11 cellular contexts compared by ENCODE assay signal in the genomic region with DNA sequence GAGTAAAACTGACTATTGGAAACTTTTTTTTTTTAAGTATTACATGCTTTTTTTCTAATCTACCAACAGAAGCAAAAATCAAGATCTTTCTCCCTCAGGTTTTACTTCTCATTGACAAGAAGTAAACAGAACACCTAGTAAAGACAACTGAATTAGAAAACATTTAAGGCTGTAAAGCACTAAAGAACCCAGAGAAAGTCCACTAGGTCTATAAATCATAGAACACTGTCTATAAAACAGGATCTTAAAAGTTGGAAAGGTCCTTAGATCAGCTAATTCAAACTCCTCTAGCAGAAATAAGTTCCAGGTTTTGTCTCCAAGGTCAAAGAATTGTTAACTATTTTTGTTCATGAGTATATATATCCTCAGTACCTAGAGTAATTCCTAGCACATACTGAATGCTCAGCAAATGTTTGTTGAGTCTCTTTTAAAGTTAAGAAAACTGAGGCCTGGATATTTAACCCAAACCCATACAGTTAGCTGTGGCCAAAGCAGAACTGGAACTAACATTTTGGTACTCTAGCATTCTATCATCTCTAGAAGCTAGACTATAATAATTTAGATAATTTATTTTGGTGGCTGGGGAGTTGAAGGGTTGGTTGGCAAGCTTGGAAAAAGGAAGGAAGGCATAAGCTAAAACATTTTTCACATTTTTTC. TPM values are rescaled to one million over a fixed set of nuclear protein-coding genes. Genes with fewer than 3 reads are reported as not detected.
DNase-seq lines count a peak whose midpoint lies in the region; ATAC-seq and TF ChIP-seq lines count a peak whose summit lies in the region.
"Had no signal": no experiment of that assay in that cellular context is flagged by ENCODE, and none has a peak within 500 bp of the region (broad histone marks: within the 10 kb centered on the region; RNA-seq: fewer than 3 reads in every experiment).

No MANE protein-coding gene starts in this region.

- no peak overlapping the region for H2AFZ ChIP-seq in SK-N-SH (ENCODE audit: low read depth)
- no peak overlapping the region for H2AFZ ChIP-seq in hepatocyte
- H2AFZ ChIP-seq: neural progenitor cell had no signal

- H3K36me3 Mint-ChIP-seq in T-helper 17 cell (ENCODE audit: low read depth) = peaks cover 6% of the 10 kb centered on the region
- peaks cover 26% of the 10 kb centered on the region for H3K36me3 Mint-ChIP-seq in stimulated activated effector memory CD8-positive, alpha-beta T cell treated with anti-CD3 and anti-CD28 coated beads, Interleukin-12 subunit alpha, Interleukin-12 subunit beta, amount 100 ng/mL, for 72 hours
- H3K36me3 Mint-ChIP-seq: neural progenitor cell had no signal

- peak overlapping the region; percentile 85; the same call in 1 of the 2 replicates for H3K9ac ChIP-seq in SK-N-SH
- H3K9ac ChIP-seq: neural progenitor cell had no signal

- H4K20me1 ChIP-seq in SK-N-SH (ENCODE audit: insufficient read depth) = peaks cover 56% of the 10 kb centered on the region
- peaks cover 23% of the 10 kb centered on the region for H4K20me1 ChIP-seq in hepatocyte (ENCODE audit: insufficient read depth, poor library complexity, severe bottlenecking)

- TF ChIP-seq RAD21 in SK-N-SH (IDR thresholded peaks at IDR 0.05; ENCODE audit: low read length) = no peak

- H3K27ac Mint-ChIP-seq in T-helper 17 cell = peak overlapping the region; percentile 98
- H3K27ac Mint-ChIP-seq in stimulated activated effector memory CD8-positive, alpha-beta T cell treated with anti-CD3 and anti-CD28 coated beads, Interleukin-12 subunit alpha, Interleukin-12 subunit beta, amount 100 ng/mL, for 72 hours = peak overlapping the region; percentile 93
- H3K27ac Mint-ChIP-seq: neural progenitor cell had no signal

- H3K4me2 ChIP-seq in SK-N-SH (peak overlapping the region; percentile 95), hepatocyte (peak overlapping the region; percentile 96)
- H3K4me2 ChIP-seq: neural progenitor cell had no signal

- H3K36me3 ChIP-seq in SK-N-SH (replicated peaks in 1 of 2; ENCODE audit: control insufficient read depth in 1 of 2, insufficient read depth in 2 of 2, low read length in 1 of 2) = no peaks in the 10 kb centered on the region
- H3K36me3 ChIP-seq in hepatocyte (replicated peaks; ENCODE audit: insufficient read depth, low read depth) = no peaks in the 10 kb centered on the region
- H3K36me3 ChIP-seq: neural progenitor cell had no signal

- TF ChIP-seq CTCF in SK-N-SH (IDR thresholded peaks at IDR 0.05) (no peak), hepatocyte (IDR thresholded peaks at IDR 0.05; ENCODE audit: poor library complexity) (no peak)

- no peaks in the 10 kb centered on the region for H3K27me3 ChIP-seq in SK-N-SH (ENCODE audit: insufficient read depth)
- no peaks in the 10 kb centered on the region for H3K27me3 ChIP-seq in hepatocyte
- H3K27me3 ChIP-seq: neural progenitor cell had no signal

- H3K9me3 Mint-ChIP-seq in stimulated activated effector memory CD8-positive, alpha-beta T cell treated with anti-CD3 and anti-CD28 coated beads, Interleukin-12 subunit alpha, Interleukin-12 subunit beta, amount 100 ng/mL, for 72 hours = no peaks in the 10 kb centered on the region
- H3K9me3 Mint-ChIP-seq: neural progenitor cell had no signal

- peak overlapping the region; percentile 63 for H3K4me3 Mint-ChIP-seq in T-helper 17 cell
- H3K4me3 Mint-ChIP-seq in stimulated activated effector memory CD8-positive, alpha-beta T cell treated with anti-CD3 and anti-CD28 coated beads, Interleukin-12 subunit alpha, Interleukin-12 subunit beta, amount 100 ng/mL, for 72 hours = peak overlapping the region; percentile 84

- CTCF ChIA-PET in SK-N-SH (lab: Yijun Ruan, JAX) = interaction anchor here (1.3 kb wide), 1 partner anchor 12 kb away, joined by 3 read pairs; no protein-coding TSS in a partner anchor

- H3K4me3 ChIP-seq in SK-N-SH (ENCODE audit: low read depth in 2 of 2, low read length in 1 of 2) (peak overlapping the region in 1 of 2 experiments; percentile 81; a peak in 1 of 4 replicates), hepatocyte (no peak overlapping the region)
- H3K4me3 ChIP-seq: neural progenitor cell had no signal

- H3K9me3 ChIP-seq in SK-N-SH (no peaks in the 10 kb centered on the region), T-helper 17 cell (ENCODE audit: control insufficient read depth, low read length, poor library complexity, severe bottlenecking) (no peaks in the 10 kb centered on the region), hepatocyte (ENCODE audit: low read depth) (no peaks in the 10 kb centered on the region)

- no peaks in the 10 kb centered on the region for H3K27me3 Mint-ChIP-seq in T-helper 17 cell

- H3F3A ChIP-seq in SK-N-SH (replicated peaks; ENCODE audit: insufficient read depth) = peaks cover 9% of the 10 kb centered on the region

- peaks cover 76% of the 10 kb centered on the region for H3K79me2 ChIP-seq in SK-N-SH (ENCODE audit: insufficient read depth)
- H3K79me2 ChIP-seq in hepatocyte = peaks cover 69% of the 10 kb centered on the region

- DNase-seq in SK-N-SH = no peak
- no peak for DNase-seq in T-helper 17 cell
- DNase-seq in hepatocyte (ENCODE audit: low spot score) = no peak
- no peak for DNase-seq in stimulated activated effector memory CD8-positive, alpha-beta T cell treated with anti-CD3 and anti-CD28 coated beads, Interleukin-12 subunit alpha, Interleukin-12 subunit beta, amount 100 ng/mL, for 72 hours (ENCODE audit: low spot score in 2 of 2)
- no peak for DNase-seq in AML-193 (lab: John Stamatoyannopoulos, UW)
- no peak for DNase-seq in COLO668 (lab: John Stamatoyannopoulos, UW; ENCODE audit: unreplicated experiment)
- DNase-seq: GF-D8, NCI-H510A treated with DMSO at 0.1 percent for 48 hours had no signal

- H3K27ac ChIP-seq in SK-N-SH (ENCODE audit: low read depth in 2 of 2, low read length in 1 of 2) = peak overlapping the region in 1 of 2 experiments; percentile 69; a peak in 2 of 4 replicates
- H3K27ac ChIP-seq in hepatocyte = no peak overlapping the region
- H3K27ac ChIP-seq: neural progenitor cell had no signal

- POLR2A ChIA-PET in SK-N-SH (lab: Yijun Ruan, JAX) = no interaction called here

- peaks cover 52% of the 10 kb centered on the region for H3K4me1 Mint-ChIP-seq in T-helper 17 cell
- H3K4me1 Mint-ChIP-seq in stimulated activated effector memory CD8-positive, alpha-beta T cell treated with anti-CD3 and anti-CD28 coated beads, Interleukin-12 subunit alpha, Interleukin-12 subunit beta, amount 100 ng/mL, for 72 hours = peaks cover 64% of the 10 kb centered on the region

- no peak for TF ChIP-seq EP300 in SK-N-SH (IDR thresholded peaks at IDR 0.05; ENCODE audit: borderline replicate concordance in 1 of 2, low read depth in 1 of 2, low read length in 1 of 2)

- no peaks in the 10 kb centered on the region for H3K9me2 ChIP-seq in SK-N-SH
- no peaks in the 10 kb centered on the region for H3K9me2 ChIP-seq in hepatocyte (replicated peaks; ENCODE audit: insufficient read depth)

- peaks cover 10 to 19% of the 10 kb centered on the region in 2 experiments; a peak in 3 of 4 replicates for H3K4me1 ChIP-seq in SK-N-SH (ENCODE audit: control insufficient read depth in 1 of 2, insufficient read depth in 2 of 2, low read depth in 1 of 2, low read length in 1 of 2)
- H3K4me1 ChIP-seq in hepatocyte (ENCODE audit: insufficient read depth) = peaks cover 22% of the 10 kb centered on the region

- no peak for ATAC-seq in SK-N-SH treated with all-trans-retinoic acid at 6 μM for 48 hours
- ATAC-seq in T-helper 17 cell = no peak
- no peak for ATAC-seq in stimulated activated effector memory CD8-positive, alpha-beta T cell treated with anti-CD3 and anti-CD28 coated beads, Interleukin-12 subunit alpha, Interleukin-12 subunit beta, amount 100 ng/mL, for 72 hours
- ATAC-seq in HG02759 (IDR thresholded peaks at IDR 0.05; ENCODE audit: unreplicated experiment) = no peak

TF ChIP-seq in SK-N-SH, 30 proteins besides CTCF, POLR2A, EP300 and RAD21 (continues in another document):
- no peak for TF ChIP-seq POLR2AphosphoS5 (IDR thresholded peaks at IDR 0.05; ENCODE audit: low read depth, low read length)
- TF ChIP-seq, protein P1, sequence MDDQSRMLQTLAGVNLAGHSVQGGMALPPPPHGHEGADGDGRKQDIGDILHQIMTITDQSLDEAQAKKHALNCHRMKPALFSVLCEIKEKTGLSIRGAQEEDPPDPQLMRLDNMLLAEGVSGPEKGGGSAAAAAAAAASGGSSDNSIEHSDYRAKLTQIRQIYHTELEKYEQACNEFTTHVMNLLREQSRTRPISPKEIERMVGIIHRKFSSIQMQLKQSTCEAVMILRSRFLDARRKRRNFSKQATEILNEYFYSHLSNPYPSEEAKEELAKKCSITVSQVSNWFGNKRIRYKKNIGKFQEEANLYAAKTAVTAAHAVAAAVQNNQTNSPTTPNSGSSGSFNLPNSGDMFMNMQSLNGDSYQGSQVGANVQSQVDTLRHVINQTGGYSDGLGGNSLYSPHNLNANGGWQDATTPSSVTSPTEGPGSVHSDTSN (IDR thresholded peaks at IDR 0.05) = no peak
- TF ChIP-seq NRF1 (IDR thresholded peaks at IDR 0.05; ENCODE audit: low read depth, low read length) = no peak
- TF ChIP-seq YY1 (IDR thresholded peaks at IDR 0.05; ENCODE audit: low read depth) = no peak
- no peak for TF ChIP-seq RFX5 (IDR thresholded peaks at IDR 0.05; ENCODE audit: low read length)
- no peak for TF ChIP-seq FOXM1 (IDR thresholded peaks at IDR 0.05; ENCODE audit: low read depth)
- TF ChIP-seq SIN3A (IDR thresholded peaks at IDR 0.05; ENCODE audit: borderline replicate concordance, low read depth, low read length) = no peak

TF ChIP-seq in SK-N-SH treated with all-trans-retinoic acid at 6 μM for 48 hours, 23 proteins besides CTCF, POLR2A, EP300 and RAD21:
- no peak for TF ChIP-seq ZC3H10 (CRISPR knock-in tag; IDR thresholded peaks at IDR 0.05)

RNA-seq across cellular contexts. Expression of gene EPS15, which starts 3.0 kb away (rescaled TPM):
- 17.0 and 23.1 TPM in 2 replicates for polyA plus RNA-seq in SK-N-SH (2012; rRNA removed)
- 25.7 and 29.7 TPM in 2 replicates for polyA plus RNA-seq in SK-N-SH (2012; cell fraction: cytosol; rRNA removed)
- polyA plus RNA-seq in SK-N-SH (2012; cell fraction: nucleus; rRNA removed) = 14.2 and 41.4 TPM in 2 replicates
- total RNA-seq in T-helper 17 cell = 10 to 100 TPM; 88.2 to 98.8 TPM
- total RNA-seq in hepatocyte = 38.6 and 46.0 TPM in 2 replicates
- 14.9 and 15.6 TPM in 2 replicates for polyA plus RNA-seq in hepatocyte
